Comparison of ENCODE assay signal across 14 cellular contexts in genomic region chr17:82888583-82889495, GRCh38. TPM values are rescaled to one million over a fixed set of nuclear protein-coding genes. Genes with fewer than 3 reads are reported as not detected.
DNase-seq lines count a peak whose midpoint lies in the region; ATAC-seq and TF ChIP-seq lines count a peak whose summit lies in the region.
"Had no signal": no experiment of that assay in that cellular context is flagged by ENCODE, and none has a peak within 500 bp of the region (broad histone marks: within the 10 kb centered on the region; RNA-seq: fewer than 3 reads in every experiment).

No MANE protein-coding gene starts in this region.

- H3K36me3 ChIP-seq in breast epithelium: no peaks in the 10 kb centered on the region
- no peaks in the 10 kb centered on the region for H3K36me3 ChIP-seq in right lobe of liver
- no peaks in the 10 kb centered on the region for H3K36me3 ChIP-seq in thyroid gland
- H3K36me3 ChIP-seq in effector memory CD4-positive, alpha-beta T cell (ENCODE audit: control insufficient read depth, insufficient read depth, low read length): peaks cover 8% of the 10 kb centered on the region

- 66% methylated on average over 7 of the region's 30 CpGs for WGBS in right lobe of liver (ENCODE audit: insufficient coverage, low coverage, low lambda C conversion rate, missing lambda C conversion rate)
- WGBS in thyroid gland, 2 donors: 31 to 53% methylated on average over 19 of the region's 30 CpGs

- DNase-seq in NCI-H1417 (lab: John Stamatoyannopoulos, UW) (peak in 2 of 3 experiments; percentile 36 to 46), NCI-H1417 treated with DMSO at 0.1 percent for 48 hours (lab: John Stamatoyannopoulos, UW) (no peak), breast epithelium (ENCODE audit: low spot score in 2 of 2) (peak; percentile 85 to 86), right lobe of liver (peak; percentile 84 to 96 (median 93)), thyroid gland (peak; percentile 98 to 99), NOMO-1 (lab: John Stamatoyannopoulos, UW; ENCODE audit: unreplicated experiment in 2 of 2) (no peak)
- no peak for DNase-seq in effector memory CD4-positive, alpha-beta T cell
- DNase-seq: activated naive CD8-positive, alpha-beta T cell treated with anti-CD3 and anti-CD28 coated beads, Interleukin-2, amount 50 U/mL, for 24 hours; DMS153; NCI-H1092; stimulated activated CD4-positive, alpha-beta T cell treated with anti-CD3 and anti-CD28 coated beads, Interleukin-15, amount 100 ng/mL, for 24 hours; T-helper 2 cell had no signal

- intact Hi-C loops in breast epithelium (cut with DNase I; ENCODE audit: low total_unique reads): no loop called here
- intact Hi-C loops in right lobe of liver (cut with DNase I): no loop called here
- intact Hi-C loops in thyroid gland (cut with DNase I): no loop called here

- TF ChIP-seq POLR2A in breast epithelium (IDR thresholded peaks at IDR 0.05): no peak
- no peak for TF ChIP-seq POLR2A in right lobe of liver (IDR thresholded peaks at IDR 0.05)
- TF ChIP-seq POLR2A in thyroid gland (IDR thresholded peaks at IDR 0.05): peak in 1 of 2 donors; percentile 54

- peak; percentile 89 to 95 (median 91) for ATAC-seq in right lobe of liver
- ATAC-seq in GM21367 (IDR thresholded peaks at IDR 0.05; ENCODE audit: unreplicated experiment): no peak
- ATAC-seq: activated naive CD8-positive, alpha-beta T cell treated with anti-CD3 and anti-CD28 coated beads, Interleukin-2, amount 50 U/mL, for 24 hours; stimulated activated memory B cell treated with anti-CD40 and anti-IgM and Interleukin-4, amounts not matched to agents 10 μg/mL and 1 μg/mL and 100 μg/mL, for 72 hours had no signal

- H3K27me3 ChIP-seq in breast epithelium: no peaks in the 10 kb centered on the region
- H3K27me3 ChIP-seq in right lobe of liver: no peaks in the 10 kb centered on the region
- H3K27me3 ChIP-seq in thyroid gland: no peaks in the 10 kb centered on the region
- H3K27me3 ChIP-seq in effector memory CD4-positive, alpha-beta T cell (replicated peaks; ENCODE audit: control insufficient read depth, insufficient read depth, low read length, poor library complexity, severe bottlenecking): no peaks in the 10 kb centered on the region

- no peak for TF ChIP-seq CTCF in breast epithelium (IDR thresholded peaks at IDR 0.05)
- peak in 1 of 4 donors; percentile 7 for TF ChIP-seq CTCF in right lobe of liver (IDR thresholded peaks at IDR 0.05)
- TF ChIP-seq CTCF in thyroid gland (IDR thresholded peaks at IDR 0.05): no peak

- peak overlapping the region in 1 of 3 donors; percentile 9 for H3K4me3 ChIP-seq in breast epithelium
- no peak overlapping the region for H3K4me3 ChIP-seq in right lobe of liver
- no peak overlapping the region for H3K4me3 ChIP-seq in thyroid gland (replicated peaks in 1 of 3)
- no peak overlapping the region for H3K4me3 ChIP-seq in effector memory CD4-positive, alpha-beta T cell (ENCODE audit: insufficient read depth, low read depth, low read length, poor library complexity, severe bottlenecking)

- H3K4me1 ChIP-seq in breast epithelium: peaks cover 10 to 39% of the 10 kb centered on the region in 2 donors
- peaks cover 0 to 19% (median 6%) of the 10 kb centered on the region in 4 donors for H3K4me1 ChIP-seq in right lobe of liver
- peaks cover 64 to 68% of the 10 kb centered on the region in 2 donors for H3K4me1 ChIP-seq in thyroid gland
- peaks cover 37% of the 10 kb centered on the region for H3K4me1 ChIP-seq in effector memory CD4-positive, alpha-beta T cell (ENCODE audit: control insufficient read depth, insufficient read depth, low read length, poor library complexity, severe bottlenecking)

- H3K27ac ChIP-seq in breast epithelium (peak overlapping the region; percentile 94), right lobe of liver (peak overlapping the region; percentile 51 to 90 (median 56)), thyroid gland (peak overlapping the region; percentile 92 to 98 (median 96))
- no peak overlapping the region for H3K27ac ChIP-seq in effector memory CD4-positive, alpha-beta T cell (ENCODE audit: insufficient read depth, low read length, poor library complexity, severe bottlenecking)

- H3K9me3 ChIP-seq in breast epithelium: no peaks in the 10 kb centered on the region
- H3K9me3 ChIP-seq in right lobe of liver: no peaks in the 10 kb centered on the region
- no peaks in the 10 kb centered on the region for H3K9me3 ChIP-seq in thyroid gland
- no peaks in the 10 kb centered on the region for H3K9me3 ChIP-seq in effector memory CD4-positive, alpha-beta T cell (ENCODE audit: control insufficient read depth, low read length)

RNA-seq across cellular contexts. Expression of gene ZNF750, which starts 49.0 kb away (rescaled TPM):
- total RNA-seq in breast epithelium: 1 to 10 TPM in 2 of 3 donors, not detected in 1; 5.6 to 7.8 TPM
- total RNA-seq in right lobe of liver: not detected
- total RNA-seq in thyroid gland: 1 to 10 TPM; 3.0 to 6.0 (median 4.5) TPM

Comparison
In these comparisons a context has a peak if more than half of its experiments do, and no peak if none do; other contexts are left out.
1. DNase-seq: peak in NCI-H1417 (2 of 3), breast epithelium (2 of 2), right lobe of liver (3 of 3) and thyroid gland (2 of 2); none in NCI-H1417 treated with DMSO at 0.1 percent for 48 hours (single experiment), NOMO-1 (0 of 2) and effector memory CD4-positive, alpha-beta T cell (0 of 3).